ENCODE assay signal across 27 cellular contexts in genomic region chr18:25568926-25569325, GRCh38.
"Had no signal": no experiment of that assay in that cellular context is flagged by ENCODE, and none has a peak within 500 bp of the region (broad histone marks: within the 10 kb centered on the region; RNA-seq: fewer than 3 reads in every experiment).

No MANE protein-coding gene starts in this region.

- DNase-seq: activated CD4-positive, alpha-beta memory T cell treated with anti-CD3 and anti-CD28 coated beads, Interleukin-2, amount 10 ng/mL, durations not matched to agents 7 days and 5 days; activated CD4-positive, alpha-beta T cell treated with anti-CD3 and anti-CD28 coated beads for 36 hours; activated CD4-positive, alpha-beta T cell treated with anti-CD3 and anti-CD28 coated beads, Interleukin-2, amount 10 ng/mL, durations not matched to agents 24 days and 14 days; activated CD4-positive, CD25-positive, alpha-beta regulatory T cell; activated CD4-positive, CD25-positive, alpha-beta regulatory T cell treated with anti-CD3 and anti-CD28 coated beads, Interleukin-2, amount 50 U/mL, for 72 hours; activated CD8-positive, alpha-beta memory T cell treated with anti-CD3 and anti-CD28 coated beads, Interleukin-2, amount 50 U/mL, for 48 hours; activated gamma-delta T cell; activated naive CD4-positive, alpha-beta T cell; activated naive CD4-positive, alpha-beta T cell treated with anti-CD3 and anti-CD28 coated beads, Interleukin-2, amount 10 ng/mL, durations not matched to agents 7 days and 5 days; activated naive CD8-positive, alpha-beta T cell treated with anti-CD3 and anti-CD28 coated beads, Interleukin-2, amount 10 ng/mL, durations not matched to agents 7 days and 5 days; activated T-cell treated with anti-CD3 and anti-CD28 coated beads for 4 hours; activated T-cell treated with anti-CD3 and anti-CD28 coated beads, Interleukin-2, amount 50 U/mL, for 24 hours; activated T-cell treated with anti-CD3 and anti-CD28 coated beads, Interleukin-2, amount 50 U/mL, for 72 hours; central memory CD4-positive, alpha-beta T cell; cerebellar nuclear complex; colonic mucosa; effector CD8-positive, alpha-beta T cell; foreskin keratinocyte; gastrocnemius medialis; glutamatergic neuron; heart left ventricle; T-helper 2 cell had no signal

- H3K27ac ChIP-seq: ascending aorta, breast epithelium, cardiac muscle cell, colonic mucosa, foreskin keratinocyte, gastrocnemius medialis, heart left ventricle had no signal

- H3K9me3 ChIP-seq: ascending aorta, breast epithelium, colonic mucosa, gastrocnemius medialis, heart left ventricle had no signal

- H3K4me3 ChIP-seq: ascending aorta, breast epithelium, cardiac muscle cell, colonic mucosa, gastrocnemius medialis, heart left ventricle had no signal

- ATAC-seq: activated CD4-positive, alpha-beta T cell treated with anti-CD3 and anti-CD28 coated beads for 36 hours; activated naive CD4-positive, alpha-beta T cell treated with anti-CD3 and anti-CD28 coated beads, Interleukin-2, amount 50 U/mL, for 72 hours; activated T-cell treated with anti-CD3 and anti-CD28 coated beads, Interleukin-2, amount 50 U/mL, for 72 hours; esophagus mucosa; foreskin keratinocyte; gastrocnemius medialis; heart left ventricle had no signal

- H3K4me1 ChIP-seq: ascending aorta, breast epithelium, colonic mucosa, foreskin keratinocyte, gastrocnemius medialis, heart left ventricle had no signal

- H3K27me3 ChIP-seq: ascending aorta, breast epithelium, cardiac muscle cell, colonic mucosa, foreskin keratinocyte, gastrocnemius medialis, heart left ventricle had no signal

- H3K36me3 ChIP-seq: ascending aorta, breast epithelium, cardiac muscle cell, colonic mucosa, gastrocnemius medialis, heart left ventricle had no signal
